Comparison of ENCODE assay signal across 1 cellular context in genomic region chr5:176658817-176659216, GRCh38.
TF ChIP-seq lines count a peak whose summit lies in the region.

No MANE protein-coding gene starts in this region.

TF ChIP-seq in IMR-90, 13 proteins besides CTCF, POLR2A, EP300 and RAD21:
- no peak for TF ChIP-seq USF2 (IDR thresholded peaks at IDR 0.05; ENCODE audit: low read depth, low read length)
- TF ChIP-seq SMC3 (IDR thresholded peaks at IDR 0.05; ENCODE audit: low read depth, low read length), result no peak
